ENCODE assay signal across 8 cellular contexts in genomic region chrX:8815460-8816065, GRCh38. TPM values are rescaled to one million over a fixed set of nuclear protein-coding genes. Genes with fewer than 3 reads are reported as not detected.
DNase-seq lines count a peak whose midpoint lies in the region; ATAC-seq, FAIRE-seq and TF ChIP-seq lines count a peak whose summit lies in the region.

No MANE protein-coding gene starts in this region.

- H3K27me3 ChIP-seq in ascending aorta (no peaks in the 10 kb centered on the region), transverse colon (no peaks in the 10 kb centered on the region)

- no peak for TF ChIP-seq POLR2A in transverse colon (IDR thresholded peaks at IDR 0.05)

- H3K4me1 ChIP-seq in ascending aorta (no peaks in the 10 kb centered on the region), transverse colon (no peaks in the 10 kb centered on the region)

- peak; percentile 19 to 34 for DNase-seq in NCI-H446 (lab: John Stamatoyannopoulos, UW)
- DNase-seq in NCI-H446 treated with DMSO at 0.1 percent for 48 hours (lab: John Stamatoyannopoulos, UW), result no peak
- peak; percentile 22 for DNase-seq in NCI-H2029 treated with DMSO at 0.1 percent for 48 hours (lab: John Stamatoyannopoulos, UW)
- no peak for DNase-seq in ascending aorta (ENCODE audit: low spot score in 2 of 2)
- no peak for DNase-seq in transverse colon
- no peak for DNase-seq in UCSD-AML1 (lab: John Stamatoyannopoulos, UW; ENCODE audit: unreplicated experiment)

- peak; percentile 78 for ATAC-seq in GM19467 (IDR thresholded peaks at IDR 0.05; ENCODE audit: unreplicated experiment)

- FAIRE-seq in islet of Langerhans (lab: Jason Lieb, UNC), result peak; percentile 99

- TF ChIP-seq EP300 in transverse colon (IDR thresholded peaks at IDR 0.05; ENCODE audit: low read depth), result no peak

- H3K9me3 ChIP-seq in ascending aorta, result no peaks in the 10 kb centered on the region
- no peaks in the 10 kb centered on the region for H3K9me3 ChIP-seq in transverse colon

- intact Hi-C loops in ascending aorta (cut with DNase I) (no loop called here), transverse colon (cut with DNase I; ENCODE audit: low total_unique reads) (no loop called here)

- H3K4me3 ChIP-seq in ascending aorta (no peak overlapping the region), transverse colon (no peak overlapping the region)

- in situ Hi-C loops in transverse colon (cut with MboI; ENCODE audit: low pct_ligation_motif_present in 1 of 4, low pct_unique_long_range_greater_than_20kb in 1 of 4, low sequenced_read_pairs in 3 of 4), result loop anchor here in 1 of 4 donors (25.0 kb wide), 1 partner anchor 897 kb away; no protein-coding TSS in a partner anchor

- H3K36me3 ChIP-seq in ascending aorta, result no peaks in the 10 kb centered on the region
- no peaks in the 10 kb centered on the region for H3K36me3 ChIP-seq in transverse colon

- TF ChIP-seq CTCF in ascending aorta (IDR thresholded peaks at IDR 0.05) (peak in 2 of 3 experiments; percentile 63 to 75), transverse colon (IDR thresholded peaks at IDR 0.05) (peak in 4 of 5 experiments; percentile 50 to 79 (median 57))

- H3K27ac ChIP-seq in ascending aorta (no peak overlapping the region), transverse colon (no peak overlapping the region)

RNA-seq across cellular contexts. Expression of gene FAM9A, which starts 14.4 kb away (rescaled TPM):
- total RNA-seq in ascending aorta (not detected), transverse colon (not detected)

Comparison
In these comparisons a context has a peak if more than half of its experiments do, and no peak if none do; other contexts are left out.
1. DNase-seq: peak in NCI-H446 (2 of 2) and NCI-H2029 treated with DMSO at 0.1 percent for 48 hours (single experiment); none in NCI-H446 treated with DMSO at 0.1 percent for 48 hours (single experiment), ascending aorta (0 of 2), transverse colon (single experiment) and UCSD-AML1 (single experiment).